ENCODE assay signal across 8 cellular contexts in genomic region chr7:123748171-123748733, GRCh38. TPM values are rescaled to one million over a fixed set of nuclear protein-coding genes. Genes with fewer than 3 reads are reported as not detected.
DNase-seq lines count a peak whose midpoint lies in the region; ATAC-seq and TF ChIP-seq lines count a peak whose summit lies in the region.

No MANE protein-coding gene starts in this region.

- intact Hi-C loops in lower leg skin (cut with DNase I; ENCODE audit: low total_unique reads), result loop anchor here (10.0 kb wide), 1 partner anchor 63 kb away; no protein-coding TSS in a partner anchor

- peak overlapping the region; percentile 97 for H3K27ac ChIP-seq in HL-60 (replicated peaks)
- H3K27ac ChIP-seq in VCaP, result peak overlapping the region; percentile 96

- peak overlapping the region; percentile 94 for H3K4me3 Mint-ChIP-seq in stimulated activated effector memory CD8-positive, alpha-beta T cell treated with anti-CD3 and anti-CD28 coated beads, Interleukin-12 subunit alpha, Interleukin-12 subunit beta, amount 100 ng/mL, for 72 hours

- H3K36me3 Mint-ChIP-seq in stimulated activated effector memory CD8-positive, alpha-beta T cell treated with anti-CD3 and anti-CD28 coated beads, Interleukin-12 subunit alpha, Interleukin-12 subunit beta, amount 100 ng/mL, for 72 hours, result peaks cover 32% of the 10 kb centered on the region

- no peak for TF ChIP-seq POLR2A in lower leg skin (IDR thresholded peaks at IDR 0.05)

- H3K27ac Mint-ChIP-seq in stimulated activated effector memory CD8-positive, alpha-beta T cell treated with anti-CD3 and anti-CD28 coated beads, Interleukin-12 subunit alpha, Interleukin-12 subunit beta, amount 100 ng/mL, for 72 hours, result peak overlapping the region; percentile 92

- H3K4me1 Mint-ChIP-seq in stimulated activated effector memory CD8-positive, alpha-beta T cell treated with anti-CD3 and anti-CD28 coated beads, Interleukin-12 subunit alpha, Interleukin-12 subunit beta, amount 100 ng/mL, for 72 hours, result peaks cover 54% of the 10 kb centered on the region

- ATAC-seq in GM21367 (IDR thresholded peaks at IDR 0.05; ENCODE audit: unreplicated experiment), result peak; percentile 7
- ATAC-seq in stimulated activated effector memory CD8-positive, alpha-beta T cell treated with anti-CD3 and anti-CD28 coated beads, Interleukin-12 subunit alpha, Interleukin-12 subunit beta, amount 100 ng/mL, for 72 hours, result peak; percentile 38

- WGBS in lower leg skin, 2 donors, result 0 to 1% methylated on average over 27 to 29 of the region's 46 CpGs

- no peaks in the 10 kb centered on the region for H3K27me3 ChIP-seq in HL-60 (ENCODE audit: insufficient read depth, poor library complexity, severe bottlenecking)

- TF ChIP-seq CTCF in HL-60 (IDR thresholded peaks at IDR 0.05; ENCODE audit: insufficient read depth, low read length), result no peak
- 0 out of 2 replicates have a peak, but pooled peaks have one; percentile 10 for TF ChIP-seq CTCF in VCaP (conservative IDR thresholded peaks at IDR 0.05)
- no peak for TF ChIP-seq CTCF in lower leg skin (IDR thresholded peaks at IDR 0.05)

- peak; percentile 72 for DNase-seq in D341Med (ENCODE audit: low spot score)
- DNase-seq in HL-60 (ENCODE audit: low read depth in 1 of 2, low spot score in 1 of 2), result peak in 1 of 2 experiments; percentile 34
- DNase-seq in ecto neural progenitor cell (ENCODE audit: low spot score), result peak; percentile 65
- DNase-seq in lower leg skin (ENCODE audit: low spot score in 2 of 2), result peak in 1 of 2 donors; percentile 87
- peak in 1 of 2 donors; percentile 14 for DNase-seq in stimulated activated effector memory CD8-positive, alpha-beta T cell treated with anti-CD3 and anti-CD28 coated beads, Interleukin-12 subunit alpha, Interleukin-12 subunit beta, amount 100 ng/mL, for 72 hours (ENCODE audit: low spot score in 2 of 2)
- DNase-seq in SHP77 treated with DMSO at 0.1 percent for 48 hours (lab: John Stamatoyannopoulos, UW), result no peak

- H3K4me3 ChIP-seq in HL-60 (replicated peaks; ENCODE audit: insufficient read depth, low read length), result peak overlapping the region; percentile 84
- H3K4me3 ChIP-seq in lower leg skin (ENCODE audit: low read depth, poor library complexity, severe bottlenecking), result peak overlapping the region; percentile 97

- no peaks in the 10 kb centered on the region for H3K9me3 Mint-ChIP-seq in stimulated activated effector memory CD8-positive, alpha-beta T cell treated with anti-CD3 and anti-CD28 coated beads, Interleukin-12 subunit alpha, Interleukin-12 subunit beta, amount 100 ng/mL, for 72 hours

RNA-seq across cellular contexts. Expression of gene WASL, which starts 0.6 kb away (rescaled TPM):
- total RNA-seq in lower leg skin, result 10 to 100 TPM; 30.4 to 41.4 (median 34.2) TPM
